13 cellular contexts compared by ENCODE assay signal in genomic region chr14:93009471-93010117, GRCh38.
DNase-seq lines count a peak whose midpoint lies in the region; ATAC-seq and TF ChIP-seq lines count a peak whose summit lies in the region.
"Had no signal": no experiment of that assay in that cellular context is flagged by ENCODE, and none has a peak within 500 bp of the region (broad histone marks: within the 10 kb centered on the region; RNA-seq: fewer than 3 reads in every experiment).

No MANE protein-coding gene starts in this region.

- no peak for TF ChIP-seq CTCF in gastroesophageal sphincter (IDR thresholded peaks at IDR 0.05)

- no peaks in the 10 kb centered on the region for H3K27me3 ChIP-seq in SJSA1 (replicated peaks)
- H3K27me3 ChIP-seq in gastroesophageal sphincter: no peaks in the 10 kb centered on the region
- no peaks in the 10 kb centered on the region for H3K27me3 ChIP-seq in neuronal stem cell (ENCODE audit: control insufficient read depth in 3 of 3, insufficient read depth in 3 of 3, low read depth in 1 of 3, low read length in 3 of 3)
- H3K27me3 ChIP-seq: pancreas had no signal

- peak; percentile 55 for ATAC-seq in gastroesophageal sphincter
- no peak for ATAC-seq in left lobe of liver

- no peak for TF ChIP-seq POLR2A in gastroesophageal sphincter (IDR thresholded peaks at IDR 0.05)

- H2BK15ac ChIP-seq in neuronal stem cell (ENCODE audit: low read length): no peak overlapping the region

- 60 to 80% methylated on average over 1 to 2 of the region's 17 CpGs for WGBS in gastroesophageal sphincter (ENCODE audit: low coverage in 1 of 2), 2 donors
- no CpG with 5 or more reads among the region's 17 CpGs for WGBS in neuronal stem cell (ENCODE audit: extremely low coverage in 2 of 2, insufficient read length in 2 of 2, insufficient replicate concordance in 1 of 2), 2 donors

- H4K8ac ChIP-seq in neuronal stem cell (ENCODE audit: low read depth, low read length): no peak overlapping the region

- DNase-seq in AG08395 (ENCODE audit: low spot score): peak; percentile 88
- peak in 1 of 2 experiments; percentile 24 for DNase-seq in SJSA1 (ENCODE audit: low read depth in 1 of 2, low spot score in 2 of 2)
- DNase-seq in neuronal stem cell (ENCODE audit: low spot score): no peak
- no peak for DNase-seq in NOMO-1 (lab: John Stamatoyannopoulos, UW; ENCODE audit: unreplicated experiment in 2 of 2)
- no peak for DNase-seq in left lobe of liver (ENCODE audit: low spot score)
- no peak for DNase-seq in HEK293T (ENCODE audit: extremely low spot score)
- DNase-seq in NCI-H510A treated with DMSO at 0.1 percent for 48 hours (lab: John Stamatoyannopoulos, UW): no peak
- DNase-seq: ACHN, immature natural killer cell, NCI-H446, SW 1271 had no signal

- peak overlapping the region; percentile 25 for H3K14ac ChIP-seq in neuronal stem cell (ENCODE audit: low read length)

- peaks cover 13% of the 10 kb centered on the region for H3K36me3 ChIP-seq in SJSA1
- no peaks in the 10 kb centered on the region for H3K36me3 ChIP-seq in gastroesophageal sphincter
- no peaks in the 10 kb centered on the region for H3K36me3 ChIP-seq in neuronal stem cell (replicated peaks in 1 of 2; ENCODE audit: control insufficient read depth in 2 of 2, insufficient read depth in 2 of 2, low read length in 2 of 2)
- H3K36me3 ChIP-seq: pancreas had no signal

- H3K4me2 ChIP-seq in neuronal stem cell (ENCODE audit: insufficient read depth, low read length, poor library complexity, severe bottlenecking): no peak overlapping the region

- H4K91ac ChIP-seq in neuronal stem cell (ENCODE audit: low read depth, low read length, poor library complexity): no peak overlapping the region

- peaks cover 74% of the 10 kb centered on the region for H3K4me1 ChIP-seq in SJSA1 (replicated peaks)
- peaks cover 10 to 100% (median 81%) of the 10 kb centered on the region in 3 donors for H3K4me1 ChIP-seq in gastroesophageal sphincter
- peaks cover 7 to 13% of the 10 kb centered on the region in 2 donors for H3K4me1 ChIP-seq in neuronal stem cell (ENCODE audit: control insufficient read depth in 2 of 2, insufficient read depth in 1 of 2, low read depth in 1 of 2, low read length in 2 of 2)

- POLR2A ChIA-PET in HEK293T (lab: Yijun Ruan, JAX): no interaction called here

- CTCF ChIA-PET in HEK293T (lab: Yijun Ruan, JAX): no interaction called here

- H3K27ac ChIP-seq in SJSA1 (peak overlapping the region; percentile 13; the same call in 1 of the 2 replicates), gastroesophageal sphincter (peak overlapping the region in 3 of 4 donors; percentile 63 to 90 (median 89)), neuronal stem cell (replicated peaks; ENCODE audit: low read length) (no peak overlapping the region)
- H3K27ac ChIP-seq: pancreas had no signal

- H2AFZ ChIP-seq in neuronal stem cell (ENCODE audit: low read length): no peak overlapping the region

- H3K9me3 ChIP-seq in SJSA1 (replicated peaks): no peaks in the 10 kb centered on the region
- H3K9me3 ChIP-seq in gastroesophageal sphincter: no peaks in the 10 kb centered on the region
- H3K9me3 ChIP-seq in neuronal stem cell (replicated peaks in 1 of 2; ENCODE audit: control insufficient read depth in 2 of 2, insufficient read depth in 1 of 2, low read depth in 1 of 2, low read length in 2 of 2): peaks cover 0 to 2% of the 10 kb centered on the region in 2 donors
- H3K9me3 ChIP-seq: pancreas had no signal

- no peak overlapping the region for H3K9ac ChIP-seq in neuronal stem cell (ENCODE audit: low read depth, low read length, poor library complexity)

- TF ChIP-seq EP300 in gastroesophageal sphincter (IDR thresholded peaks at IDR 0.05): no peak

- no peak overlapping the region for H3K18ac ChIP-seq in neuronal stem cell (ENCODE audit: low read length)

- H3K4ac ChIP-seq in neuronal stem cell (ENCODE audit: low read length): no peak overlapping the region

- no peak overlapping the region for H3K4me3 ChIP-seq in SJSA1
- no peak overlapping the region for H3K4me3 ChIP-seq in gastroesophageal sphincter
- no peak overlapping the region for H3K4me3 ChIP-seq in neuronal stem cell (ENCODE audit: low read length in 2 of 2)
- H3K4me3 ChIP-seq: pancreas had no signal

- H3K23ac ChIP-seq in neuronal stem cell (ENCODE audit: low read depth, low read length, poor library complexity): peak overlapping the region; percentile 37

- H2BK120ac ChIP-seq in neuronal stem cell (ENCODE audit: low read depth, low read length): no peak overlapping the region

- no peak overlapping the region for H2BK12ac ChIP-seq in neuronal stem cell (ENCODE audit: low read length)

- peaks cover 5% of the 10 kb centered on the region for H3K79me1 ChIP-seq in neuronal stem cell (ENCODE audit: low read depth, low read length)

- H2BK5ac ChIP-seq in neuronal stem cell (ENCODE audit: low read length): no peak overlapping the region

- no peak overlapping the region for H2AK5ac ChIP-seq in neuronal stem cell (ENCODE audit: low read depth, low read length)

TF ChIP-seq in HEK293T, 16 proteins besides CTCF, POLR2A, EP300 and RAD21:
- TF ChIP-seq L3MBTL2 (conservative IDR thresholded peaks at IDR 0.05) (no peak), HDGF (IDR thresholded peaks at IDR 0.05; ENCODE audit: borderline replicate concordance) (no peak), BHLHE40 (IDR thresholded peaks at IDR 0.05; ENCODE audit: borderline replicate concordance) (no peak), PKNOX1 (IDR thresholded peaks at IDR 0.05) (no peak), LEF1 (IDR thresholded peaks at IDR 0.05; ENCODE audit: borderline replicate concordance) (no peak), NFRKB (IDR thresholded peaks at IDR 0.05) (no peak), FOXM1 (IDR thresholded peaks at IDR 0.05; ENCODE audit: borderline replicate concordance) (no peak), FOXA1 (IDR thresholded peaks at IDR 0.05) (no peak), SUZ12 (IDR thresholded peaks at IDR 0.05) (no peak), CTBP1 (IDR thresholded peaks at IDR 0.05; ENCODE audit: borderline replicate concordance) (no peak), ELF4 (IDR thresholded peaks at IDR 0.05) (no peak)
